Comparison of ENCODE assay signal across 26 cellular contexts in the genomic region with DNA sequence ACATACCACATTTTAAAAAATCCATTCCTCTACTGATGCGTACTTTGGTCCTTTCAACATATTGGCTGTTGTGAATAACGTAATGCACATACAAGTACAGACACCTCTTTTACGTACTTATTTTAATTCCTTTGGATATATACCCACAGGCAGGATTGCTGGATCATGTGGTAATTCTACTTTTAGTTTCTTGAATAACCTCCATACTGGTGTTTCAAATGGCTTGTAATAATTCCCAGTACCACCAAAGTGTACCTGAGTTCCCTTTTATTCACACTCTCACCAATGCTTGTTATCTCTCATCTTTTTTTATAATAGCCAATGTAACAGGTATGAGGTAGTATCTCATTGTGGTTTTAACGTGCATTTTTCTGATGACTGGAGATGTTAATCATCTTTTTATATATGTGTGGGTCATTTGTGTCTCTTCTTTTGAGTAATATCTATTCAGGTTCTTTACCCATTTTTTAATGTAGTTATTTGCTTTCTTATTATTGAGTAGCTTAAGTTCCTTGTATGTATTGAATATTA.
"Had no signal": no experiment of that assay in that cellular context is flagged by ENCODE, and none has a peak within 500 bp of the region (broad histone marks: within the 10 kb centered on the region; RNA-seq: fewer than 3 reads in every experiment).

No MANE protein-coding gene starts in this region.

- H3K4me1 Mint-ChIP-seq: immature natural killer cell; memory B cell; stimulated activated memory B cell treated with anti-CD40 and anti-IgM and Interleukin-4, amounts not matched to agents 10 μg/mL and 1 μg/mL and 100 μg/mL, for 72 hours had no signal

- H3K4me3 ChIP-seq: left ventricle myocardium inferior, lung, mucosa of descending colon, ovary, right atrium auricular region, right lobe of liver, smooth muscle cell, tibial nerve, vagina had no signal

- H3K36me3 Mint-ChIP-seq: immature natural killer cell; memory B cell; natural killer cell treated with Interleukin-12 subunit alpha and Interleukin-12 subunit beta and Interleukin-15 and Interleukin-18, amount 100 ng/mL, for 72 hours; stimulated activated memory B cell treated with anti-CD40 and anti-IgM and Interleukin-4, amounts not matched to agents 10 μg/mL and 1 μg/mL and 100 μg/mL, for 72 hours had no signal

- H3K27me3 Mint-ChIP-seq: natural killer cell treated with Interleukin-12 subunit alpha and Interleukin-12 subunit beta and Interleukin-15 and Interleukin-18, amount 100 ng/mL, for 72 hours; type B pancreatic cell had no signal

- ATAC-seq: mucosa of descending colon; naive thymus-derived CD4-positive, alpha-beta T cell; natural killer cell treated with Interleukin-12 subunit alpha and Interleukin-12 subunit beta and Interleukin-15 and Interleukin-18, amount 100 ng/mL, for 72 hours; right lobe of liver; stimulated activated memory B cell treated with anti-CD40 and anti-IgM and Interleukin-4, amounts not matched to agents 10 μg/mL and 1 μg/mL and 100 μg/mL, for 72 hours; stimulated activated naive CD8-positive, alpha-beta T cell treated with anti-CD3 and anti-CD28 coated beads, Interleukin-15, amount 100 ng/mL, for 72 hours had no signal

- H3K27ac ChIP-seq: left ventricle myocardium inferior, ovary, right atrium auricular region, right lobe of liver, tibial nerve, vagina had no signal

- H3K27me3 ChIP-seq: ovary, right atrium auricular region, right lobe of liver, tibial nerve, vagina had no signal

- H3K4me1 ChIP-seq: left ventricle myocardium inferior, right atrium auricular region, right lobe of liver, tibial nerve, vagina had no signal

- H3K36me3 ChIP-seq: left ventricle myocardium inferior, ovary, right atrium auricular region, right lobe of liver, tibial nerve, vagina had no signal

- H3K4me2 ChIP-seq: smooth muscle cell had no signal

- H3K4me3 Mint-ChIP-seq: immature natural killer cell; memory B cell; naive thymus-derived CD4-positive, alpha-beta T cell; natural killer cell treated with Interleukin-12 subunit alpha and Interleukin-12 subunit beta and Interleukin-15 and Interleukin-18, amount 100 ng/mL, for 72 hours; stimulated activated memory B cell treated with anti-CD40 and anti-IgM and Interleukin-4, amounts not matched to agents 10 μg/mL and 1 μg/mL and 100 μg/mL, for 72 hours; stimulated activated naive CD8-positive, alpha-beta T cell treated with anti-CD3 and anti-CD28 coated beads, Interleukin-15, amount 100 ng/mL, for 72 hours; type B pancreatic cell had no signal

- DNase-seq: hypothalamus; immature natural killer cell; left ventricle myocardium inferior; midbrain; mucosa of descending colon; naive thymus-derived CD4-positive, alpha-beta T cell; ovary; right lobe of liver; stimulated activated CD4-positive, alpha-beta T cell treated with anti-CD3 and anti-CD28 coated beads, Interleukin-1b, Interleukin-23, amount 100 ng/mL, for 48 hours; stimulated activated CD4-positive, alpha-beta T cell treated with anti-CD3 and anti-CD28 coated beads, Interleukin-2, amount 100 ng/mL, for 48 hours; stimulated activated CD4-positive, alpha-beta T cell treated with anti-CD3 and anti-CD28 coated beads, Interleukin-4, amount 100 ng/mL, for 4 hours; stimulated activated CD8-positive, alpha-beta memory T cell treated with anti-CD3 and anti-CD28 coated beads, Interleukin-4, amount 100 ng/mL, for 48 hours; stimulated activated naive CD4-positive, alpha-beta T cell treated with Interleukin-2 at 50 U/mL for 16 hours; stimulated activated naive CD8-positive, alpha-beta T cell treated with anti-CD3 and anti-CD28 coated beads, Interleukin-15, amount 100 ng/mL, for 72 hours; substantia nigra had no signal

- H3K9me3 Mint-ChIP-seq: stimulated activated memory B cell treated with anti-CD40 and anti-IgM and Interleukin-4, amounts not matched to agents 10 μg/mL and 1 μg/mL and 100 μg/mL, for 72 hours had no signal

- FAIRE-seq: islet of Langerhans had no signal

- H3K27ac Mint-ChIP-seq: immature natural killer cell; memory B cell; naive thymus-derived CD4-positive, alpha-beta T cell; natural killer cell treated with Interleukin-12 subunit alpha and Interleukin-12 subunit beta and Interleukin-15 and Interleukin-18, amount 100 ng/mL, for 72 hours; progenitor cell of endocrine pancreas; stimulated activated memory B cell treated with anti-CD40 and anti-IgM and Interleukin-4, amounts not matched to agents 10 μg/mL and 1 μg/mL and 100 μg/mL, for 72 hours; stimulated activated naive CD8-positive, alpha-beta T cell treated with anti-CD3 and anti-CD28 coated beads, Interleukin-15, amount 100 ng/mL, for 72 hours; type B pancreatic cell had no signal

- H3K9me3 ChIP-seq: mucosa of descending colon, ovary, right atrium auricular region, right lobe of liver, vagina had no signal
